Comparison of ENCODE assay signal across 10 cellular contexts in the genomic region with DNA sequence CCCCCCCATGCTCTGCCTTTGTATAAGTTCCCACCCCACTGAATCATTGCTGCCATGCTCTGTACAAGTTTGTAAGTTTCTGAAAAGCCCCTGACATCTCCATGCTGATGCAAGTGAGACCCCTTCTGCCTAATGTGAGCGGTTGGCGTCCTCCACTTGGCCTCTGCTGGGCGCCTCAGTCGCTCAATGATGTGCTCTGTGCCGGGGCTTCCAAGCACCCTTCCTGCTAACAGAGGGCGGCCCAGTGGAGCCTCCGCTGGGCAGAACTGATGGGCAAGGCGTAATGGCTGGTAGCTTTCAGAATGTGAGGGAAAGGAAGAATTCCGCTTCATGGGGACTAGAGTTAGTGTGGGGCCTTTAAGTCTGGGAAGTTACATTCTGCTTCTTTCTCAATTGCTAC.
"Had no signal": no experiment of that assay in that cellular context is flagged by ENCODE, and none has a peak within 500 bp of the region (broad histone marks: within the 10 kb centered on the region; RNA-seq: fewer than 3 reads in every experiment).

No MANE protein-coding gene starts in this region.

- H3K36me3 Mint-ChIP-seq: activated naive CD4-positive, alpha-beta T cell treated with anti-CD3 and anti-CD28 coated beads, Interleukin-2, amount 10 ng/mL, durations not matched to agents 7 days and 5 days; natural killer cell had no signal

- H3K9me3 Mint-ChIP-seq: activated naive CD4-positive, alpha-beta T cell treated with anti-CD3 and anti-CD28 coated beads, Interleukin-2, amount 10 ng/mL, durations not matched to agents 7 days and 5 days; activated T-cell treated with anti-CD3 and anti-CD28 coated beads, Interleukin-2, amount 50 U/mL, for 4 hours; effector memory CD8-positive, alpha-beta T cell; natural killer cell had no signal

- H3K9me3 ChIP-seq: ascending aorta, breast epithelium, thoracic aorta, upper lobe of left lung had no signal

- H3K27me3 Mint-ChIP-seq: activated CD4-positive, alpha-beta T cell treated with anti-CD3 and anti-CD28 coated beads for 36 hours; activated naive CD4-positive, alpha-beta T cell treated with anti-CD3 and anti-CD28 coated beads, Interleukin-2, amount 10 ng/mL, durations not matched to agents 7 days and 5 days; effector memory CD8-positive, alpha-beta T cell had no signal

- FAIRE-seq: small intestine had no signal

- H3K4me1 Mint-ChIP-seq: activated CD4-positive, alpha-beta T cell treated with anti-CD3 and anti-CD28 coated beads for 36 hours; activated naive CD4-positive, alpha-beta T cell treated with anti-CD3 and anti-CD28 coated beads, Interleukin-2, amount 10 ng/mL, durations not matched to agents 7 days and 5 days had no signal

- H3K4me3 Mint-ChIP-seq: activated CD4-positive, alpha-beta T cell treated with anti-CD3 and anti-CD28 coated beads for 36 hours; activated naive CD4-positive, alpha-beta T cell treated with anti-CD3 and anti-CD28 coated beads, Interleukin-2, amount 10 ng/mL, durations not matched to agents 7 days and 5 days; activated T-cell treated with anti-CD3 and anti-CD28 coated beads, Interleukin-2, amount 50 U/mL, for 4 hours; effector memory CD8-positive, alpha-beta T cell; natural killer cell had no signal

- H3K27ac Mint-ChIP-seq: activated CD4-positive, alpha-beta T cell treated with anti-CD3 and anti-CD28 coated beads for 36 hours; activated naive CD4-positive, alpha-beta T cell treated with anti-CD3 and anti-CD28 coated beads, Interleukin-2, amount 10 ng/mL, durations not matched to agents 7 days and 5 days; natural killer cell had no signal
